22 cellular contexts compared by ENCODE assay signal in the genomic region with DNA sequence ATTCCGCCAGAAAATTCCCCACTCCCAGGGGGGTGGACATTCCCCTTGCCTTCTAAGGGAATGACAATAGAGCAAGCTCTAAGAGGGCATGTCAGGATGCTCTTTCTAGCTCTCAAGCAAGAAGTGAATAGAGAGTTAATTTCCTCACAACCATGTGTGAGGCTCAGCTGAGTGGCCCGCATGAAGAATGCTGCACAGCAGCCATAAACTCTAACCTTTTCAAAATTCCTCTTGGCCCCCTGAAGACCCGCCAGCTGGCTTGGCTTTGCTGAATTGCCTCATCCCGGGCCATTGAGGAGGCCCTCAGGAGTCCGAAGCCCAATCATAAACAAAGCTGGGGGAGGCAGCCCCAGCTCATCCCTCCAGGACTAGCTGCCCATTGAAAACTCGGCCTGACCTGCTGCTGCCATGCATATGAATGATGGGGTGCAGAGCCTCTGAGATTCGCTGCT. TPM values are rescaled to one million over a fixed set of nuclear protein-coding genes. Genes with fewer than 3 reads are reported as not detected.
DNase-seq lines count a peak whose midpoint lies in the region; TF ChIP-seq lines count a peak whose summit lies in the region.
"Had no signal": no experiment of that assay in that cellular context is flagged by ENCODE, and none has a peak within 500 bp of the region (broad histone marks: within the 10 kb centered on the region; RNA-seq: fewer than 3 reads in every experiment).

No MANE protein-coding gene starts in this region.

- H3K9me3 ChIP-seq in NT2/D1 (ENCODE audit: insufficient read depth, low read length) (no peaks in the 10 kb centered on the region), endodermal cell (ENCODE audit: control insufficient read depth, low read length) (no peaks in the 10 kb centered on the region), mesodermal cell (ENCODE audit: control insufficient read depth, low read length) (no peaks in the 10 kb centered on the region), transverse colon (no peaks in the 10 kb centered on the region)
- H3K9me3 ChIP-seq: breast epithelium, ovary, Peyer's patch had no signal

- H3K27me3 ChIP-seq in NT2/D1 (ENCODE audit: insufficient read depth, insufficient read length), result no peaks in the 10 kb centered on the region
- no peaks in the 10 kb centered on the region for H3K27me3 ChIP-seq in endodermal cell (ENCODE audit: control insufficient read depth, insufficient read depth, low read length, poor library complexity, severe bottlenecking)
- no peaks in the 10 kb centered on the region for H3K27me3 ChIP-seq in transverse colon
- H3K27me3 ChIP-seq: breast epithelium, ovary, Peyer's patch had no signal

- H3K36me3 Mint-ChIP-seq in endodermal cell (ENCODE audit: low read depth), result peaks cover 56% of the 10 kb centered on the region
- H3K36me3 Mint-ChIP-seq: natural killer cell had no signal

- WGBS in endodermal cell (ENCODE audit: insufficient coverage in 1 of 2, insufficient read length in 1 of 2), 2 experiments, result 53 to 61% methylated on average over 5 to 7 of the region's 7 CpGs
- 30 to 39% methylated on average over 4 to 6 of the region's 7 CpGs for WGBS in mesodermal cell (ENCODE audit: insufficient coverage in 2 of 2), 2 experiments
- WGBS in transverse colon (ENCODE audit: low coverage in 1 of 2), 2 donors, result 64% methylated on average over 7 of the region's 7 CpGs; no CpG with 5 or more reads in 1 of the 2 donors

- TF ChIP-seq CTCF in endodermal cell (conservative IDR thresholded peaks at IDR 0.05) (no peak), transverse colon (IDR thresholded peaks at IDR 0.05) (no peak), coronary artery (IDR thresholded peaks at IDR 0.05) (no peak)

- no peaks in the 10 kb centered on the region for H3K9me3 Mint-ChIP-seq in endodermal cell
- H3K9me3 Mint-ChIP-seq: activated T-helper 1 cell treated with anti-CD3 and anti-CD28 coated beads, Interleukin-12 subunit alpha, Interleukin-12 subunit beta, Interleukin-2, Interleukin-4 antibody, amounts not matched to agents 30 ng/mL and 10 ng/mL and 1 ng/mL, durations not matched to agents 14 hours and 24 hours and 36 hours; HFFc6; natural killer cell had no signal

- H3K27ac Mint-ChIP-seq in endodermal cell, result no peak overlapping the region
- H3K27ac Mint-ChIP-seq: activated T-helper 1 cell treated with anti-CD3 and anti-CD28 coated beads, Interleukin-12 subunit alpha, Interleukin-12 subunit beta, Interleukin-2, Interleukin-4 antibody, amounts not matched to agents 30 ng/mL and 10 ng/mL and 1 ng/mL, durations not matched to agents 14 hours and 24 hours and 36 hours; HFFc6; natural killer cell had no signal

- H3K36me3 ChIP-seq in NT2/D1 (ENCODE audit: insufficient read depth, insufficient read length, low read length) (peaks cover 58% of the 10 kb centered on the region), endodermal cell (ENCODE audit: control insufficient read depth, insufficient read depth, low read length) (peaks cover 70% of the 10 kb centered on the region), mesodermal cell (ENCODE audit: control insufficient read depth, insufficient read depth, low read length) (peaks cover 86% of the 10 kb centered on the region), transverse colon (no peaks in the 10 kb centered on the region)
- H3K36me3 ChIP-seq: breast epithelium, ovary had no signal

- no peak for TF ChIP-seq POLR2A in transverse colon (IDR thresholded peaks at IDR 0.05)

- H3K4me1 ChIP-seq in NT2/D1 (ENCODE audit: insufficient read depth, insufficient read length) (peaks cover 14% of the 10 kb centered on the region), endodermal cell (ENCODE audit: control insufficient read depth, insufficient read depth, low read length) (no peaks in the 10 kb centered on the region), mesodermal cell (ENCODE audit: control insufficient read depth, insufficient read depth, low read length, poor library complexity, severe bottlenecking) (peaks cover 51% of the 10 kb centered on the region), transverse colon (peaks cover 0 to 56% (median 11%) of the 10 kb centered on the region in 4 donors)
- H3K4me1 ChIP-seq: breast epithelium had no signal

- H3K9ac ChIP-seq in NT2/D1 (ENCODE audit: insufficient read length, low read depth), result no peak overlapping the region
- no peak overlapping the region for H3K9ac ChIP-seq in endodermal cell (ENCODE audit: extremely low read depth, low read length, poor library complexity, severe bottlenecking)

- in situ Hi-C loops in transverse colon (cut with MboI; ENCODE audit: low pct_ligation_motif_present in 1 of 4, low pct_unique_long_range_greater_than_20kb in 1 of 4, low sequenced_read_pairs in 3 of 4), result no loop called here

- H3K4me1 Mint-ChIP-seq in endodermal cell, result peaks cover 35% of the 10 kb centered on the region
- H3K4me1 Mint-ChIP-seq: natural killer cell had no signal

- DNase-seq in NT2/D1 (ENCODE audit: low read depth, low spot score) (peak; percentile 78), endodermal cell (peak; percentile 65), transverse colon (no peak), NCI-H2081 (lab: John Stamatoyannopoulos, UW) (no peak), coronary artery (ENCODE audit: low spot score) (no peak)
- no peak for DNase-seq in activated CD4-positive, CD25-positive, alpha-beta regulatory T cell treated with anti-CD3 and anti-CD28 coated beads, Interleukin-2, amount 50 U/mL, for 72 hours
- DNase-seq: activated CD4-positive, alpha-beta T cell treated with anti-CD3 and anti-CD28 coated beads, Interleukin-2, amount 50 U/mL, for 48 hours; activated naive CD4-positive, alpha-beta T cell treated with anti-CD3 and anti-CD28 coated beads, Interleukin-2, amount 50 U/mL, for 16 hours; HFFc6; KG1; MM.1S; natural killer cell; NCI-H2029; NCI-H526 treated with DMSO at 0.1 percent for 48 hours; Peyer's patch; SIG-M5; stimulated activated CD4-positive, alpha-beta T cell treated with anti-CD3 and anti-CD28 coated beads, Interleukin-4, amount 100 ng/mL, for 1 hour; T-helper 9 cell had no signal

- no peaks in the 10 kb centered on the region for H3K27me3 Mint-ChIP-seq in endodermal cell (ENCODE audit: insufficient read depth)

- H3K4me3 ChIP-seq in NT2/D1 (ENCODE audit: insufficient read length, low read depth) (no peak overlapping the region), endodermal cell (ENCODE audit: low read length) (no peak overlapping the region), mesodermal cell (ENCODE audit: extremely low read depth, insufficient read depth, low read length, poor library complexity, severe bottlenecking) (no peak overlapping the region), transverse colon (no peak overlapping the region), coronary artery (no peak overlapping the region)
- H3K4me3 ChIP-seq: breast epithelium, ovary, Peyer's patch had no signal

- no peak for TF ChIP-seq EP300 in transverse colon (IDR thresholded peaks at IDR 0.05; ENCODE audit: low read depth)

- intact Hi-C loops in transverse colon (cut with DNase I; ENCODE audit: low total_unique reads), result no loop called here

- no peak overlapping the region for H3K4me3 Mint-ChIP-seq in endodermal cell
- H3K4me3 Mint-ChIP-seq: activated T-helper 1 cell treated with anti-CD3 and anti-CD28 coated beads, Interleukin-12 subunit alpha, Interleukin-12 subunit beta, Interleukin-2, Interleukin-4 antibody, amounts not matched to agents 30 ng/mL and 10 ng/mL and 1 ng/mL, durations not matched to agents 14 hours and 24 hours and 36 hours; HFFc6; natural killer cell had no signal

- H3K27ac ChIP-seq in endodermal cell (ENCODE audit: low read depth, low read length), result peak overlapping the region; percentile 84
- H3K27ac ChIP-seq in mesodermal cell (ENCODE audit: low read depth, low read length, severe bottlenecking), result peak overlapping the region; percentile 11
- H3K27ac ChIP-seq in transverse colon, result peak overlapping the region; percentile 18 to 81 (median 76)
- H3K27ac ChIP-seq in coronary artery, result no peak overlapping the region
- H3K27ac ChIP-seq: breast epithelium, ovary had no signal

RNA-seq across cellular contexts. Expression of gene NRP2, which starts 38.2 kb away (rescaled TPM):
- 10 to 100 TPM; 69.7 to 92.4 TPM for total RNA-seq in endodermal cell
- 79.4 TPM for polyA plus RNA-seq in endodermal cell (2013, experiment 1 of 2)
- polyA plus RNA-seq in endodermal cell (2013, experiment 2 of 2), result 80.4 TPM
- 195 TPM for polyA plus RNA-seq in mesodermal cell (2013, experiment 1 of 2)
- polyA plus RNA-seq in mesodermal cell (2013, experiment 2 of 2), result 172 TPM
- total RNA-seq in transverse colon, result 100 to 1,000 TPM in 1 of 4 donors, 10 to 100 TPM in 3; 35.1 to 146 (median 63.9) TPM

Comparison
In these comparisons a context has a peak if more than half of its experiments do, and no peak if none do; other contexts are left out.
1. DNase-seq: peak in NT2/D1 (single experiment) and endodermal cell (single experiment); none in transverse colon (single experiment), activated CD4-positive, CD25-positive, alpha-beta regulatory T cell treated with anti-CD3 and anti-CD28 coated beads, Interleukin-2, amount 50 U/mL, for 72 hours (single experiment), NCI-H2081 (0 of 2) and coronary artery (single experiment).
2. H3K27ac ChIP-seq: peak in endodermal cell (single experiment), mesodermal cell (single experiment) and transverse colon (4 of 4); none in coronary artery (0 of 2).